Comparison of ENCODE assay signal across 31 cellular contexts in the genomic region with DNA sequence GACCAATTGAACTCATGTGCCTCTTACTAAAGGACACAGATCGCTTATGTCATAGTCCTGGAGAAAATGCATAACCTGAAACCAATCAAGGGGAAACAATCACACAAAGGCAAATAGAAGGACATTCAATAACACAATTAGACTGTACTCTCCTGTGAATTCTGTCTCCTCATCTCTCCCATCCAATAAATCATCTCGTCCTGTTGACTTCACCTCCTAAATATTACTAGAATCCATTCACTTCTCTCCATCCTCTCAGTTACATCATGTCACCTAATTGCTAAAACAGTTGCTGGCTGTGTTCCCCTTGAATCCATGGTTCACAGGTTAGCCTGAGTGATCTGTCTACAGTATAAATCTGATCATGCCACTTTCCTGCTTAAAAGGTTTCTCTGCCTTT.
DNase-seq lines count a peak whose midpoint lies in the region; TF ChIP-seq lines count a peak whose summit lies in the region.
"Had no signal": no experiment of that assay in that cellular context is flagged by ENCODE, and none has a peak within 500 bp of the region (broad histone marks: within the 10 kb centered on the region; RNA-seq: fewer than 3 reads in every experiment).

No MANE protein-coding gene starts in this region.

- no peaks in the 10 kb centered on the region for H3K36me3 ChIP-seq in spleen
- H3K36me3 ChIP-seq: cardiac muscle cell had no signal

- TF ChIP-seq POLR2A in spleen (IDR thresholded peaks at IDR 0.05) = no peak

- no peaks in the 10 kb centered on the region for H3K9me3 Mint-ChIP-seq in Calu3 (ENCODE audit: low read depth, unreplicated experiment)
- H3K9me3 Mint-ChIP-seq: activated B cell treated with CpG ODN at 0.5 μM for 24 hours; activated CD4-positive, alpha-beta T cell treated with anti-CD3 and anti-CD28 coated beads, Interleukin-2, amount 10 ng/mL, durations not matched to agents 7 days and 5 days; activated naive CD8-positive, alpha-beta T cell treated with anti-CD3 and anti-CD28 coated beads for 36 hours had no signal

- no peak for TF ChIP-seq RAD21 in Ishikawa (IDR thresholded peaks at IDR 0.05; ENCODE audit: low read depth)

- peak; percentile 59; the same call in 1 of the 2 replicates for TF ChIP-seq EP300 in Ishikawa (IDR thresholded peaks at IDR 0.05; ENCODE audit: borderline replicate concordance)

- TF ChIP-seq CTCF in spleen (IDR thresholded peaks at IDR 0.05 in 8 of 11, conservative IDR thresholded peaks at IDR 0.05 in 3 of 11) = no peak
- TF ChIP-seq CTCF in Calu3 (IDR thresholded peaks at IDR 0.05; ENCODE audit: unreplicated experiment) = no peak

- H3K4me3 ChIP-seq in spleen = no peak overlapping the region
- H3K4me3 ChIP-seq: cardiac muscle cell had no signal

- no peaks in the 10 kb centered on the region for H3K9me3 ChIP-seq in spleen
- H3K9me3 ChIP-seq: Caco-2 had no signal

- H3K27ac Mint-ChIP-seq in Calu3 (ENCODE audit: unreplicated experiment) = no peak overlapping the region
- H3K27ac Mint-ChIP-seq: activated B cell treated with CpG ODN at 0.5 μM for 24 hours; activated CD4-positive, alpha-beta T cell treated with anti-CD3 and anti-CD28 coated beads, Interleukin-2, amount 10 ng/mL, durations not matched to agents 7 days and 5 days; activated naive CD8-positive, alpha-beta T cell treated with anti-CD3 and anti-CD28 coated beads for 36 hours had no signal

- no peak overlapping the region for H3K4me3 Mint-ChIP-seq in Calu3 (ENCODE audit: low read depth, unreplicated experiment)
- H3K4me3 Mint-ChIP-seq: activated B cell treated with CpG ODN at 0.5 μM for 24 hours; activated CD4-positive, alpha-beta T cell treated with anti-CD3 and anti-CD28 coated beads, Interleukin-2, amount 10 ng/mL, durations not matched to agents 7 days and 5 days; activated naive CD8-positive, alpha-beta T cell treated with anti-CD3 and anti-CD28 coated beads for 36 hours had no signal

- no peak overlapping the region for H3K27ac ChIP-seq in spleen
- H3K27ac ChIP-seq: cardiac muscle cell, epithelial cell of prostate had no signal

- no peaks in the 10 kb centered on the region for H3K27me3 Mint-ChIP-seq in Calu3 (ENCODE audit: unreplicated experiment)
- H3K27me3 Mint-ChIP-seq: activated B cell treated with CpG ODN at 0.5 μM for 24 hours; activated CD4-positive, alpha-beta T cell treated with anti-CD3 and anti-CD28 coated beads, Interleukin-2, amount 10 ng/mL, durations not matched to agents 7 days and 5 days; activated naive CD8-positive, alpha-beta T cell treated with anti-CD3 and anti-CD28 coated beads for 36 hours had no signal

- no TSS peak for BruUV-seq in Calu3 (replicated peaks; lab: Mats Ljungman, UMichigan)

- no peaks in the 10 kb centered on the region for H3K4me1 Mint-ChIP-seq in Calu3 (ENCODE audit: low read depth, unreplicated experiment)
- H3K4me1 Mint-ChIP-seq: activated B cell treated with CpG ODN at 0.5 μM for 24 hours; activated CD4-positive, alpha-beta T cell treated with anti-CD3 and anti-CD28 coated beads, Interleukin-2, amount 10 ng/mL, durations not matched to agents 7 days and 5 days; activated naive CD8-positive, alpha-beta T cell treated with anti-CD3 and anti-CD28 coated beads for 36 hours had no signal

- H3K4me1 ChIP-seq in spleen = no peaks in the 10 kb centered on the region
- H3K4me1 ChIP-seq: Caco-2 had no signal

- DNase-seq in NCI-H1417 (lab: John Stamatoyannopoulos, UW) (peak in 2 of 3 experiments; percentile 34 to 58), NCI-H1417 treated with DMSO at 0.1 percent for 48 hours (lab: John Stamatoyannopoulos, UW) (no peak), NCI-H345 (lab: John Stamatoyannopoulos, UW) (peak; percentile 40), kidney tubule cell (ENCODE audit: low spot score) (peak; percentile 76), spleen (no peak), NCI-H446 (lab: John Stamatoyannopoulos, UW) (no peak), Calu3 (no peak)
- DNase-seq: 8988T; activated B cell treated with CpG ODN at 0.5 μM for 24 hours; activated CD4-positive, alpha-beta T cell treated with anti-CD3 and anti-CD28 coated beads, Interleukin-2, amount 10 ng/mL, durations not matched to agents 7 days and 5 days; activated gamma-delta T cell; activated naive CD8-positive, alpha-beta T cell treated with anti-CD3 and anti-CD28 coated beads for 36 hours; activated T-cell treated with anti-CD3 and anti-CD28 coated beads, Interleukin-2, amount 50 U/mL, for 1 hour; aorta; C1 segment of cervical spinal cord; Caco-2; effector CD8-positive, alpha-beta T cell; EL; glutamatergic neuron; GOT3; KBM-7; left ventricle myocardium superior; NCI-H1105; OCI-M1; posterior cingulate gyrus; right cardiac atrium; stimulated activated CD4-positive, alpha-beta T cell treated with anti-CD3 and anti-CD28 coated beads, Interleukin-2, amount 100 ng/mL, for 24 hours; stimulated activated naive CD8-positive, alpha-beta T cell treated with anti-CD3 and anti-CD28 coated beads, Interleukin-15, Interleukin-2, amounts not matched to agents 100 U/mL and 50 U/mL, for 24 hours had no signal

- no peaks in the 10 kb centered on the region for H3K27me3 ChIP-seq in spleen (replicated peaks in 1 of 7)
- H3K27me3 ChIP-seq: cardiac muscle cell had no signal

- whole genome bisulfite sequencing in spleen, 5 donors = 75 to 86% (median 81%) methylated on average over 2 of the region's 2 CpGs

- H3K36me3 Mint-ChIP-seq in Calu3 (ENCODE audit: insufficient read depth, unreplicated experiment) = no peaks in the 10 kb centered on the region
- H3K36me3 Mint-ChIP-seq: activated naive CD8-positive, alpha-beta T cell treated with anti-CD3 and anti-CD28 coated beads for 36 hours had no signal

- CTCF ChIA-PET in Calu3 (lab: Charles Lee) = no interaction called here

- intact Hi-C loops in spleen (cut with DNase I; ENCODE audit: low total_unique reads) = no loop called here
- intact Hi-C loops in Calu3 (cut with micrococcal nuclease; ENCODE audit: unreplicated experiment) = no loop called here

TF ChIP-seq in Ishikawa, 13 proteins besides CTCF, POLR2A, EP300 and RAD21:
- TF ChIP-seq FOXM1 (IDR thresholded peaks at IDR 0.05; ENCODE audit: borderline replicate concordance, low read depth) = peak; percentile 43; the same call in 1 of the 2 replicates
- TF ChIP-seq CREB1 (IDR thresholded peaks at IDR 0.05; ENCODE audit: low read depth) = no peak
- TF ChIP-seq TEAD4 (IDR thresholded peaks at IDR 0.05) = peak; percentile 25; the same call in 1 of the 2 replicates
- TF ChIP-seq TCF12 (IDR thresholded peaks at IDR 0.05; ENCODE audit: low read depth) = peak; percentile 42; the same call in 1 of the 2 replicates
- TF ChIP-seq ZBTB7A (IDR thresholded peaks at IDR 0.05; ENCODE audit: low read depth) = no peak

Comparison
In these comparisons a context has a peak if more than half of its experiments do, and no peak if none do; other contexts are left out.
1. DNase-seq: peak in NCI-H1417 (2 of 3), NCI-H345 (single experiment) and kidney tubule cell (single experiment); none in NCI-H1417 treated with DMSO at 0.1 percent for 48 hours (single experiment), spleen (single experiment), NCI-H446 (0 of 2) and Calu3 (single experiment).